9 cellular contexts compared by ENCODE assay signal in the genomic region with DNA sequence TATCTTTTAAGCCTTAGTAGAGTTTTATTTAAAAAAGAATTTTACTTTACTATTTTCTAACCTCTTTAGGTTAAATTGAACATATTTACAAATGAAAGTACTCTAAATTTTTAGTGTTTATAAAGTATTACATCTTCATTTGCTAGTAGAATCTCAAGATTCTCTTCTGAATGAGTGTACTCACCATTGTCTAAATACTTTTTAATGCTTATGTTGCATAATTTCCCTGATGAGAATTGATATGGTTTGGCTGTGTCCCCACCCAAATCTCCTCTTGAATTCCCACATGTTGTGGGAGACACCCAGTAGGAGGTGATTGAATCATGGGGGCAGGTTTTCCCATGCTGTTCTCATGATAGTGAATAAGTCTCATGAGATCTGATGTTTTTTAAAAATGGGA. TPM values are rescaled to one million over a fixed set of nuclear protein-coding genes. Genes with fewer than 3 reads are reported as not detected.
"Had no signal": no experiment of that assay in that cellular context is flagged by ENCODE, and none has a peak within 500 bp of the region (broad histone marks: within the 10 kb centered on the region; RNA-seq: fewer than 3 reads in every experiment).

No MANE protein-coding gene starts in this region.

- DNase-seq: GDM1, GF-D8 had no signal

- H3K4me3 ChIP-seq: GM12878 had no signal

- ATAC-seq: GM12878 had no signal

- FAIRE-seq: G401.6, GM12878, GM12891, GM12892, GM18507, GM19239 had no signal

RNA-seq across cellular contexts. Expression of gene VIP, which starts 53.6 kb away (rescaled TPM):
- total RNA-seq: G401 had no signal
- polyA plus RNA-seq: GM12878 had no signal
